ENCODE assay signal across 8 cellular contexts in the genomic region with DNA sequence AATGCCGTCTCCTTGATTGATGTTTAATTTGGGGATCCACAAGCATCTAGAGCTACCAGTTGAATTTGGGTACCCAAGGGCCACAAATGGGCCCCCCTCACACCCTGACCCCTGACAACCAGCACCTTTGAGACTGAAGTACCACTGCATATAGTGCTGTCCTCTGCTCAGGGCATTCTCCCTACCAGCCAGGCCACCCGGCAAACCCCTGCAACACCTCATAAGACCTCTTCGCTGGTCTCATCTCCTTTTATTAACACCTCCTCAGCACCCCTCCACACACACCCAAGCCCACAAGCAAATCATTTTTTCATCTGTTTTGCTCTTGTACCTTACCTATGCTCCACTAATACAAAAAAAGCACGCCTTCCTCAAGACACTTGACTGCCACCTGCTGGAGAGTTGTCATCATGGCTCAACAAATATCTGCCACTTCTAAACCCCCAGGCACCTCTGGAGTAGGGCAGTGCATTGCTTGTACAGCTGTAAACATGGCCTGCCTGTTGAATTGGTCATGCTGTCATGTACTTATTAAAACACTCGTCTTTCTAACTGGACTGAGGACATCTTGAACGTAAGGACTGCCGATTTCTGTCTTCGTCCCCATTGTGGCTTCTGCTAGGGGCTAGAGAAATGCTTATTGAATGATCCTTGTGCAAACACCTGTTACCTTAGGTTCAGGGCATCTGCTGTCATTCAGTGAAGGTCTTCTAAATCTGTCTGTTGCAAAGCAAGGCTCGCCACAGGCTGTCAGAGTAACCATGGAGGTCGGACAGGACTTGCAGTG.
DNase-seq lines count a peak whose midpoint lies in the region; ATAC-seq and TF ChIP-seq lines count a peak whose summit lies in the region.

No MANE protein-coding gene starts in this region.

- H3K9me3 ChIP-seq in heart right ventricle = no peaks in the 10 kb centered on the region

- H3K4me3 ChIP-seq in heart right ventricle = no peak overlapping the region

- H3K27ac ChIP-seq in heart right ventricle = no peak overlapping the region

- intact Hi-C loops in heart right ventricle (cut with DNase I) = loop anchor here in 9 of 10 donors (1.0 to 10.0 kb wide), 7 partner anchors 69 to 382 kb away; a partner anchor contains a TSS

- DNase-seq in DMS114 treated with DMSO at 0.1 percent for 48 hours (lab: John Stamatoyannopoulos, UW; ENCODE audit: unreplicated experiment) (peak; percentile 13), MV-4-11 (lab: John Stamatoyannopoulos, UW) (peak; percentile 55), SKM-1 treated with dmso at 0.1 percent for 144 hours (lab: John Stamatoyannopoulos, UW; ENCODE audit: unreplicated experiment) (peak; percentile 55), heart right ventricle (peak; percentile 20 to 81), retina (peak; percentile 83)
- DNase-seq in activated naive CD4-positive, alpha-beta T cell treated with anti-CD3 and anti-CD28 coated beads, Interleukin-2, amount 50 U/mL, for 72 hours (ENCODE audit: low spot score in 2 of 2) = peak in 1 of 2 donors; percentile 74

- peak overlapping the region; percentile 15 to 18 for H3K27ac Mint-ChIP-seq in activated naive CD4-positive, alpha-beta T cell treated with anti-CD3 and anti-CD28 coated beads, Interleukin-2, amount 50 U/mL, for 72 hours

- peaks cover 0 to 9% (median 0%) of the 10 kb centered on the region in 9 donors for H3K36me3 ChIP-seq in heart right ventricle

- H3K36me3 Mint-ChIP-seq in activated naive CD4-positive, alpha-beta T cell treated with anti-CD3 and anti-CD28 coated beads, Interleukin-2, amount 50 U/mL, for 72 hours = no peaks in the 10 kb centered on the region

- ATAC-seq in GM21619 (IDR thresholded peaks at IDR 0.05; ENCODE audit: unreplicated experiment) (peak; percentile 49), heart right ventricle (peak in 7 of 8 donors; percentile 25 to 57 (median 29)), HG03469 (IDR thresholded peaks at IDR 0.05; ENCODE audit: unreplicated experiment) (no peak)
- peak; percentile 46 to 50 for ATAC-seq in activated naive CD4-positive, alpha-beta T cell treated with anti-CD3 and anti-CD28 coated beads, Interleukin-2, amount 50 U/mL, for 72 hours

- 68 to 71% methylated on average over 10 of the region's 10 CpGs for WGBS in heart right ventricle, 2 donors

- TF ChIP-seq CTCF in heart right ventricle (IDR thresholded peaks at IDR 0.05) = peak; percentile 79 to 90 (median 86)

- no peaks in the 10 kb centered on the region for H3K27me3 ChIP-seq in heart right ventricle

- peaks cover 0 to 34% (median 22%) of the 10 kb centered on the region in 9 donors for H3K4me1 ChIP-seq in heart right ventricle

- H3K9me3 Mint-ChIP-seq in activated naive CD4-positive, alpha-beta T cell treated with anti-CD3 and anti-CD28 coated beads, Interleukin-2, amount 50 U/mL, for 72 hours = no peaks in the 10 kb centered on the region
